ENCODE assay signal across 11 cellular contexts in the genomic region with DNA sequence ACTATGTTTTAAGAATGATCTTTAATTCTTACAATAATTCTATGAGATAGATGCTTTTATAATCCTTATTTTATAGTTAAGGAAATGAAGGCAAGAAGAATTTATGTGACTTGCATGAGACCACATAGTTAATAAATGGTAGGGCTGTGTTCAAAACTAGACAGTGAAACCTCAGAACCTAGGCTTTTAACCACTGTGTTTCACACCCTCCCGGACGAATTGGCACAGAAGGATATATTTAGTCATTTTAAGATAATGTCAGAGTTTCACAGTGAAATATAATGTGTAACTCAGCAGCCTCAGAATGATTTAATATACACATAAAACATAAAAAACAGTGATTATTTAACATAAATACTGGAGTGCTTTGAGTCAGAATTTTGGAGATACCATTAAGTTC. TPM values are rescaled to one million over a fixed set of nuclear protein-coding genes. Genes with fewer than 3 reads are reported as not detected.
DNase-seq lines count a peak whose midpoint lies in the region; ATAC-seq and TF ChIP-seq lines count a peak whose summit lies in the region.
"Had no signal": no experiment of that assay in that cellular context is flagged by ENCODE, and none has a peak within 500 bp of the region (broad histone marks: within the 10 kb centered on the region; RNA-seq: fewer than 3 reads in every experiment).

No MANE protein-coding gene starts in this region.

- DNase-seq in stimulated activated CD4-positive, alpha-beta T cell treated with anti-CD3 and anti-CD28 coated beads, Interleukin-1b, Interleukin-23, amount 100 ng/mL, for 48 hours = peak; percentile 27
- no peak for DNase-seq in stimulated activated CD4-positive, alpha-beta T cell treated with anti-CD3 and anti-CD28 coated beads, Interleukin-4, amount 100 ng/mL, for 4 hours
- DNase-seq in endothelial cell (ENCODE audit: low spot score) (no peak), A172 (ENCODE audit: low spot score) (no peak), occipital lobe (lab: John Stamatoyannopoulos, UW) (no peak), Right ventricle myocardium inferior (ENCODE audit: missing footprints) (no peak)
- DNase-seq: kidney, NCI-H446 had no signal

- no peak overlapping the region for H3K4me3 Mint-ChIP-seq in endothelial cell (ENCODE audit: unreplicated experiment)
- H3K4me3 Mint-ChIP-seq: activated naive CD4-positive, alpha-beta T cell treated with anti-CD3 and anti-CD28 coated beads, Interleukin-2, amount 50 U/mL, for 24 hours had no signal

- no peaks in the 10 kb centered on the region for H3K9me3 Mint-ChIP-seq in endothelial cell (ENCODE audit: unreplicated experiment)
- H3K9me3 Mint-ChIP-seq: activated naive CD4-positive, alpha-beta T cell treated with anti-CD3 and anti-CD28 coated beads, Interleukin-2, amount 50 U/mL, for 24 hours had no signal

- H3K27ac Mint-ChIP-seq in endothelial cell (ENCODE audit: unreplicated experiment) = no peak overlapping the region
- H3K27ac Mint-ChIP-seq: activated naive CD4-positive, alpha-beta T cell treated with anti-CD3 and anti-CD28 coated beads, Interleukin-2, amount 50 U/mL, for 24 hours had no signal

- peak; percentile 80 for ATAC-seq in HG02588 (IDR thresholded peaks at IDR 0.05; ENCODE audit: unreplicated experiment)
- peak; percentile 74 for ATAC-seq in HG03558 (IDR thresholded peaks at IDR 0.05; ENCODE audit: extremely low read depth, unreplicated experiment)
- no peak for ATAC-seq in Right ventricle myocardium inferior

- TF ChIP-seq CTCF in endothelial cell (IDR thresholded peaks at IDR 0.05; ENCODE audit: unreplicated experiment) = no peak

- peaks cover 15% of the 10 kb centered on the region for H3K36me3 Mint-ChIP-seq in endothelial cell (ENCODE audit: low read depth, unreplicated experiment)

- H3K27me3 Mint-ChIP-seq in endothelial cell (ENCODE audit: unreplicated experiment) = no peaks in the 10 kb centered on the region
- H3K27me3 Mint-ChIP-seq: activated naive CD4-positive, alpha-beta T cell treated with anti-CD3 and anti-CD28 coated beads, Interleukin-2, amount 50 U/mL, for 24 hours had no signal

- intact Hi-C loops in Right ventricle myocardium inferior (cut with DNase I) = no loop called here

- H3K4me1 Mint-ChIP-seq in endothelial cell (ENCODE audit: unreplicated experiment) = peaks cover 2% of the 10 kb centered on the region

RNA-seq across cellular contexts. Expression of a gene that starts 57.0 kb away (rescaled TPM):
- 20.2 TPM for total RNA-seq in endothelial cell (ENCODE audit: unreplicated experiment)
- total RNA-seq in A172 (2014; rRNA removed; shearing (Covaris generic)) = 13.6 and 16.6 TPM in 2 replicates
- total RNA-seq in occipital lobe = 7.2 TPM
- total RNA-seq in Right ventricle myocardium inferior = 19.5 TPM
